ENCODE assay signal across 12 cellular contexts in the genomic region with DNA sequence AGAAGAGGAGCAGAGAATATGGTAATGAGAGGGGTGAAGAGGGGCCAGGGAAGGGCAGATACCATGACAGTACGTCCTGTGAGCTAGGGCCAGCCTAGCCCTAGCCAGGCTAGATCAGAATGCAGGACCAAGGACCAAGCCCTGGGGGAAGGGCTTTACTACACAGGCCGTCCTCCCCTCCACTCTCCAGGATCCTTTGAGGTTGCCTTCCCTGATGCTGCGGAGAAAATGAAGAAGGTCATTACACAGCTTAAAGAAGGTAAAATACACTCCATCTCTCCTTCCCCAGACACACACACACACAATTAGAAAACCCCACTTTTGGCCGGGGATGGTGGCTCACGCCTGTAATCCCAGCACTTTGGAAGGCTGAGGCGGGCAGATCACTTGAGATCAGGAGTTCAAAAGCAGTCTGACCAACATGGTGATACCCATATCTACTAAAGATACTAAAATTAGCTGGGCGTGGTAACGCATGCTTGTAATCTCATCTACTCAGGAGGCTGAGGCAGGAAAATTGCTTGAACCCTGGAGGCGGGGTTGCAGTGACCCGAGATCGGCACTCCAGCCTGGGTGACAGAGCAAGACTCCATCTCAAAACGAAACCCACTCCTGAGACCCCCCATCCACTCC. TPM values are rescaled to one million over a fixed set of nuclear protein-coding genes. Genes with fewer than 3 reads are reported as not detected.
DNase-seq lines count a peak whose midpoint lies in the region; ATAC-seq and TF ChIP-seq lines count a peak whose summit lies in the region.
"Had no signal": no experiment of that assay in that cellular context is flagged by ENCODE, and none has a peak within 500 bp of the region (broad histone marks: within the 10 kb centered on the region; RNA-seq: fewer than 3 reads in every experiment).

No MANE protein-coding gene starts in this region.

- peaks cover 47% of the 10 kb centered on the region for H3K4me1 ChIP-seq in left ventricle myocardium inferior
- peaks cover 20% of the 10 kb centered on the region for H3K4me1 ChIP-seq in Karpas-422 (ENCODE audit: low read length)

- H3K79me2 ChIP-seq in Karpas-422 (ENCODE audit: low read length), result peaks cover 16% of the 10 kb centered on the region

- no peak for TF ChIP-seq CTCF in left ventricle myocardium inferior (IDR thresholded peaks at IDR 0.05; ENCODE audit: borderline replicate concordance)
- no peak for TF ChIP-seq CTCF in endothelial cell (IDR thresholded peaks at IDR 0.05; ENCODE audit: unreplicated experiment)
- TF ChIP-seq CTCF in omental fat pad (IDR thresholded peaks at IDR 0.05), result no peak

- H3K4me3 ChIP-seq in left ventricle myocardium inferior (no peak overlapping the region), Karpas-422 (ENCODE audit: low read length) (no peak overlapping the region)

- intact Hi-C loops in left ventricle myocardium inferior (cut with micrococcal nuclease), result no loop called here
- intact Hi-C loops in Right ventricle myocardium superior (cut with DNase I), result no loop called here

- H3K27me3 ChIP-seq in left ventricle myocardium inferior (ENCODE audit: low read depth), result no peaks in the 10 kb centered on the region
- no peaks in the 10 kb centered on the region for H3K27me3 ChIP-seq in Karpas-422 (ENCODE audit: low read length)
- H3K27me3 ChIP-seq: testis had no signal

- H3K27ac ChIP-seq in left ventricle myocardium inferior (replicated peaks) (peak overlapping the region; percentile 94), Karpas-422 (ENCODE audit: low read length) (no peak overlapping the region)

- ATAC-seq in Right ventricle myocardium superior (ENCODE audit: poor library complexity) (no peak), omental fat pad (ENCODE audit: low FRiP score) (peak; percentile 0)
- ATAC-seq: effector memory CD8-positive, alpha-beta T cell had no signal

- H3K36me3 ChIP-seq in left ventricle myocardium inferior (peaks cover 49% of the 10 kb centered on the region), Karpas-422 (ENCODE audit: insufficient read depth, low read length) (peaks cover 12% of the 10 kb centered on the region)

- H3K9ac ChIP-seq in Karpas-422 (ENCODE audit: low read length), result no peak overlapping the region

- H3K27me3 Mint-ChIP-seq in endothelial cell (ENCODE audit: unreplicated experiment), result peaks cover 17% of the 10 kb centered on the region

- H3K9me3 ChIP-seq in left ventricle myocardium inferior (replicated peaks) (no peaks in the 10 kb centered on the region), Karpas-422 (ENCODE audit: low read length) (no peaks in the 10 kb centered on the region)
- H3K9me3 ChIP-seq: testis had no signal

- H3K9me2 ChIP-seq in Karpas-422 (replicated peaks; ENCODE audit: insufficient read depth, low read length), result no peaks in the 10 kb centered on the region

- H2AFZ ChIP-seq in Karpas-422 (ENCODE audit: low read length), result no peak overlapping the region

- H3K9me3 Mint-ChIP-seq in endothelial cell (ENCODE audit: unreplicated experiment), result no peaks in the 10 kb centered on the region
- H3K9me3 Mint-ChIP-seq: effector memory CD8-positive, alpha-beta T cell had no signal

- H3K36me3 Mint-ChIP-seq in endothelial cell (ENCODE audit: low read depth, unreplicated experiment), result peaks cover 51% of the 10 kb centered on the region

- H3K4me1 Mint-ChIP-seq in endothelial cell (ENCODE audit: unreplicated experiment), result peaks cover 14% of the 10 kb centered on the region

- no peaks in the 10 kb centered on the region; the same call in 1 of the 2 replicates for H4K20me1 ChIP-seq in Karpas-422 (ENCODE audit: insufficient read depth, low read depth, low read length)

- no peak for DNase-seq in left ventricle myocardium inferior
- DNase-seq in Right ventricle myocardium superior, result no peak
- no peak for DNase-seq in endothelial cell (ENCODE audit: low spot score)
- DNase-seq in omental fat pad (ENCODE audit: low spot score), result peak; percentile 18
- no peak for DNase-seq in NOMO-1 (lab: John Stamatoyannopoulos, UW; ENCODE audit: unreplicated experiment in 2 of 2)
- DNase-seq in stimulated activated CD4-positive, alpha-beta T cell treated with anti-CD3 and anti-CD28 coated beads, Interleukin-2, amount 100 ng/mL, for 48 hours, result no peak
- DNase-seq in NCI-H1092 treated with DMSO at 0.1 percent for 48 hours (lab: John Stamatoyannopoulos, UW), result no peak
- no peak for DNase-seq in Karpas-422

- H3K4me3 Mint-ChIP-seq in endothelial cell (ENCODE audit: unreplicated experiment), result peak overlapping the region; percentile 56

- H3K27ac Mint-ChIP-seq in endothelial cell (ENCODE audit: unreplicated experiment), result no peak overlapping the region
- H3K27ac Mint-ChIP-seq: activated CD4-positive, alpha-beta T cell treated with anti-CD3 and anti-CD28 coated beads for 36 hours; memory B cell had no signal

- no peak overlapping the region for H3K4me2 ChIP-seq in Karpas-422 (ENCODE audit: low read depth, low read length, poor library complexity, severe bottlenecking)

RNA-seq across cellular contexts. Expression of a gene that starts 8.5 kb away (rescaled TPM):
- total RNA-seq in left ventricle myocardium inferior, result 11.8 TPM
- total RNA-seq in Right ventricle myocardium superior, result 10.1 TPM
- 12.9 TPM for total RNA-seq in endothelial cell (ENCODE audit: unreplicated experiment)
- 10 to 100 TPM in 3 of 4 donors, 1 to 10 TPM in 1; 6.2 to 14.2 (median 11.4) TPM for total RNA-seq in omental fat pad
- 20.7 and 49.8 TPM in 2 replicates for total RNA-seq in Karpas-422 (2014; rRNA removed; shearing (Covaris generic); ENCODE audit: low replicate concordance)

RNA-seq across cellular contexts. Expression of a gene that starts 22.2 kb away (rescaled TPM):
- 0.41 TPM for total RNA-seq in left ventricle myocardium inferior
- total RNA-seq in Right ventricle myocardium superior, result 0.70 TPM
- not detected for total RNA-seq in endothelial cell (ENCODE audit: unreplicated experiment)
- 100 to 1,000 TPM in 2 of 4 donors, 10 to 100 TPM in 1, 1 to 10 TPM in 1; 1.1 to 534 (median 190) TPM for total RNA-seq in omental fat pad
- total RNA-seq in Karpas-422 (2014; rRNA removed; shearing (Covaris generic); ENCODE audit: low replicate concordance), result not detected in 2 replicates
- total RNA-seq: activated CD4-positive, alpha-beta T cell treated with anti-CD3 and anti-CD28 coated beads for 36 hours had no signal

RNA-seq across cellular contexts. Expression of a gene that starts 50.1 kb away (rescaled TPM):
- 4.5 TPM for total RNA-seq in left ventricle myocardium inferior
- total RNA-seq in Right ventricle myocardium superior, result 3.5 TPM
- total RNA-seq in endothelial cell (ENCODE audit: unreplicated experiment), result 0.67 TPM
- total RNA-seq in omental fat pad, result 10 to 100 TPM; 15.0 to 77.5 (median 56.5) TPM
- total RNA-seq in Karpas-422 (2014; rRNA removed; shearing (Covaris generic); ENCODE audit: low replicate concordance), result 5.8 and 14.8 TPM in 2 replicates
- total RNA-seq: activated CD4-positive, alpha-beta T cell treated with anti-CD3 and anti-CD28 coated beads for 36 hours had no signal

RNA-seq across cellular contexts. Expression of a gene that starts 55.0 kb away (rescaled TPM):
- total RNA-seq in left ventricle myocardium inferior, result 0.33 TPM
- total RNA-seq in Right ventricle myocardium superior, result 1.00 TPM
- total RNA-seq in endothelial cell (ENCODE audit: unreplicated experiment), result 0.21 TPM
- 10 to 100 TPM in 2 of 4 donors, 1 to 10 TPM in 1, not detected in 1; 1.9 to 12.6 (median 12.2) TPM for total RNA-seq in omental fat pad
- total RNA-seq in Karpas-422 (2014; rRNA removed; shearing (Covaris generic); ENCODE audit: low replicate concordance), result 1.0 TPM in 1 of 2 replicates, not detected in the other
- total RNA-seq: activated CD4-positive, alpha-beta T cell treated with anti-CD3 and anti-CD28 coated beads for 36 hours had no signal

RNA-seq across cellular contexts. Expression of a gene that starts 59.4 kb away (rescaled TPM):
- total RNA-seq in left ventricle myocardium inferior (0.74 TPM), Right ventricle myocardium superior (0.59 TPM), endothelial cell (ENCODE audit: unreplicated experiment) (0.74 TPM), omental fat pad (10 to 100 TPM in 1 of 4 donors, 1 to 10 TPM in 3; 3.1 to 16.2 (median 7.5) TPM)
- 0.58 and 7.9 TPM in 2 replicates for total RNA-seq in Karpas-422 (2014; rRNA removed; shearing (Covaris generic); ENCODE audit: low replicate concordance)
- total RNA-seq: activated CD4-positive, alpha-beta T cell treated with anti-CD3 and anti-CD28 coated beads for 36 hours had no signal
